12 cellular contexts compared by ENCODE assay signal in genomic region chr1:91791103-91791502, GRCh38.
DNase-seq lines count a peak whose midpoint lies in the region; ATAC-seq and TF ChIP-seq lines count a peak whose summit lies in the region.
"Had no signal": no experiment of that assay in that cellular context is flagged by ENCODE, and none has a peak within 500 bp of the region (broad histone marks: within the 10 kb centered on the region; RNA-seq: fewer than 3 reads in every experiment).

No MANE protein-coding gene starts in this region.

- CTCF ChIA-PET in PC-3 (lab: Charles Lee), result interaction anchor here (0.6 kb wide), 2 partner anchors 27 to 60 kb away, joined by 6 to 7 read pairs; no protein-coding TSS in a partner anchor
- CTCF ChIA-PET in SK-N-SH (lab: Yijun Ruan, JAX), result interaction anchor here (0.6 to 1.0 kb wide), 2 partner anchors 14 to 409 kb away, joined by 3 read pairs; no protein-coding TSS in a partner anchor

- intact Hi-C loops in PC-3 (cut with micrococcal nuclease) (loop anchor here (5.0 kb wide), 1 partner anchor 184 kb away; no protein-coding TSS in a partner anchor), head of caudate nucleus (cut with DNase I) (no loop called here), CD14-positive monocyte (cut with micrococcal nuclease) (no loop called here)

- DNase-seq in CD4-positive, CD25-positive, alpha-beta regulatory T cell, result no peak
- DNase-seq in HT-29 (ENCODE audit: low spot score) (peak; percentile 14), PC-3 (no peak), left kidney (ENCODE audit: low read depth, low spot score) (peak; percentile 72), head of caudate nucleus (no peak), SK-N-SH (no peak), CD14-positive monocyte (ENCODE audit: low spot score) (no peak)
- DNase-seq: NK-92 treated with Interleukin-12 subunit alpha and Interleukin-12 subunit beta, amount 100 ng/mL, for 24 hours; right lobe of liver had no signal

- POLR2A ChIA-PET in PC-3 (lab: Charles Lee; ENCODE audit: unreplicated experiment), result interaction anchor here (0.5 kb wide), 1 partner anchor 513 kb away, joined by 4 read pairs; no protein-coding TSS in a partner anchor
- POLR2A ChIA-PET in SK-N-SH (lab: Yijun Ruan, JAX), result no interaction called here

- no peak for TF ChIP-seq EP300 in SK-N-SH (IDR thresholded peaks at IDR 0.05; ENCODE audit: borderline replicate concordance in 1 of 2, low read depth in 1 of 2, low read length in 1 of 2)

- 0% methylated on average over 1 of the region's 1 CpG for WGBS in SK-N-SH (ENCODE audit: low lambda C conversion rate)

- no peak overlapping the region for H3K4me3 ChIP-seq in CD4-positive, CD25-positive, alpha-beta regulatory T cell (ENCODE audit: low read depth, low read length)
- H3K4me3 ChIP-seq in PC-3 (ENCODE audit: low read length) (no peak overlapping the region), SK-N-SH (ENCODE audit: low read depth in 2 of 2, low read length in 1 of 2) (no peak overlapping the region)
- H3K4me3 ChIP-seq: right lobe of liver had no signal

- H3K9ac ChIP-seq in PC-3 (ENCODE audit: low read length), result no peak overlapping the region
- H3K9ac ChIP-seq in SK-N-SH, result no peak overlapping the region

- H3K36me3 ChIP-seq in CD4-positive, CD25-positive, alpha-beta regulatory T cell (ENCODE audit: control insufficient read depth, insufficient read depth, low read length), result peaks cover 3% of the 10 kb centered on the region
- H3K36me3 ChIP-seq in PC-3 (ENCODE audit: low read depth, low read length) (no peaks in the 10 kb centered on the region), SK-N-SH (replicated peaks in 1 of 2; ENCODE audit: control insufficient read depth in 1 of 2, insufficient read depth in 2 of 2, low read length in 1 of 2) (no peaks in the 10 kb centered on the region)
- H3K36me3 ChIP-seq: right lobe of liver had no signal

- H2AFZ ChIP-seq in PC-3 (ENCODE audit: low read length) (no peak overlapping the region), SK-N-SH (ENCODE audit: low read depth) (no peak overlapping the region)

- BruUV-seq in PC-3 (replicated peaks; lab: Mats Ljungman, UMichigan), result no TSS peak

- H3K9me3 Mint-ChIP-seq in CD4-positive, CD25-positive, alpha-beta regulatory T cell, result no peaks in the 10 kb centered on the region
- H3K9me3 Mint-ChIP-seq in CD14-positive monocyte, result peaks cover 0 to 5% (median 0%) of the 10 kb centered on the region in 7 donors

- no peaks in the 10 kb centered on the region for H3K79me2 ChIP-seq in PC-3 (ENCODE audit: low read length)
- no peaks in the 10 kb centered on the region for H3K79me2 ChIP-seq in SK-N-SH (ENCODE audit: insufficient read depth)

- TF ChIP-seq CTCF in PC-3 (conservative IDR thresholded peaks at IDR 0.05; ENCODE audit: low read depth, low read length) (0 out of 2 replicates have a peak, but pooled peaks have one; percentile 11), SK-N-SH (IDR thresholded peaks at IDR 0.05) (no peak), CD14-positive monocyte (IDR thresholded peaks at IDR 0.05) (no peak)

- H3K27me3 Mint-ChIP-seq in CD4-positive, CD25-positive, alpha-beta regulatory T cell, result no peaks in the 10 kb centered on the region
- peaks cover 0 to 5% (median 3%) of the 10 kb centered on the region in 3 donors for H3K27me3 Mint-ChIP-seq in CD14-positive monocyte (ENCODE audit: low read depth in 3 of 3)

- no peak overlapping the region for H3K4me3 Mint-ChIP-seq in CD4-positive, CD25-positive, alpha-beta regulatory T cell
- no peak overlapping the region for H3K4me3 Mint-ChIP-seq in CD14-positive monocyte

- H4K20me1 ChIP-seq in PC-3 (ENCODE audit: low read length) (no peaks in the 10 kb centered on the region), SK-N-SH (ENCODE audit: insufficient read depth) (no peaks in the 10 kb centered on the region)

- peaks cover 25% of the 10 kb centered on the region for H3K36me3 Mint-ChIP-seq in CD4-positive, CD25-positive, alpha-beta regulatory T cell
- no peaks in the 10 kb centered on the region for H3K36me3 Mint-ChIP-seq in CD14-positive monocyte

- H3K4me2 ChIP-seq in PC-3 (ENCODE audit: low read length), result no peak overlapping the region
- no peak overlapping the region for H3K4me2 ChIP-seq in SK-N-SH

- no peaks in the 10 kb centered on the region for H3K27me3 ChIP-seq in CD4-positive, CD25-positive, alpha-beta regulatory T cell (ENCODE audit: control insufficient read depth, insufficient read depth, low read length)
- H3K27me3 ChIP-seq in PC-3 (ENCODE audit: low read length), result no peaks in the 10 kb centered on the region
- H3K27me3 ChIP-seq in SK-N-SH (ENCODE audit: insufficient read depth), result peaks cover 72% of the 10 kb centered on the region
- H3K27me3 ChIP-seq: right lobe of liver had no signal

- ATAC-seq in CD4-positive, CD25-positive, alpha-beta regulatory T cell (ENCODE audit: low read depth in 2 of 2), result peak in 1 of 2 donors; percentile 39
- no peak for ATAC-seq in PC-3
- ATAC-seq in GM18867 (IDR thresholded peaks at IDR 0.05; ENCODE audit: unreplicated experiment), result no peak

- H3K27ac ChIP-seq in CD4-positive, CD25-positive, alpha-beta regulatory T cell (ENCODE audit: insufficient read depth, low read length, poor library complexity, severe bottlenecking), result no peak overlapping the region
- H3K27ac ChIP-seq in PC-3 (ENCODE audit: low read length), result no peak overlapping the region
- no peak overlapping the region for H3K27ac ChIP-seq in SK-N-SH (ENCODE audit: low read depth in 2 of 2, low read length in 1 of 2)

- H3K27ac Mint-ChIP-seq in CD4-positive, CD25-positive, alpha-beta regulatory T cell, result peak overlapping the region in 2 of 3 donors; percentile 20 to 77
- H3K27ac Mint-ChIP-seq in CD14-positive monocyte, result no peak overlapping the region
- H3K27ac Mint-ChIP-seq: activated naive CD4-positive, alpha-beta T cell treated with anti-CD3 and anti-CD28 coated beads, Interleukin-2, amount 50 U/mL, for 72 hours had no signal

- H3K4me1 ChIP-seq in CD4-positive, CD25-positive, alpha-beta regulatory T cell (ENCODE audit: control insufficient read depth, insufficient read depth, low read length, poor library complexity, severe bottlenecking), result peaks cover 3% of the 10 kb centered on the region
- H3K4me1 ChIP-seq in PC-3 (ENCODE audit: insufficient read depth, low read length) (peaks cover 22% of the 10 kb centered on the region), SK-N-SH (ENCODE audit: control insufficient read depth in 1 of 2, insufficient read depth in 2 of 2, low read depth in 1 of 2, low read length in 1 of 2) (peaks cover 0 to 3% of the 10 kb centered on the region in 2 experiments; a peak in 1 of 4 replicates)

- TF ChIP-seq RAD21 in SK-N-SH (IDR thresholded peaks at IDR 0.05; ENCODE audit: low read length), result no peak

- H3F3A ChIP-seq in PC-3 (ENCODE audit: low read length, unreplicated experiment) (no peaks in the 10 kb centered on the region), SK-N-SH (replicated peaks; ENCODE audit: insufficient read depth) (no peaks in the 10 kb centered on the region)

- no peaks in the 10 kb centered on the region for H3K9me3 ChIP-seq in CD4-positive, CD25-positive, alpha-beta regulatory T cell (ENCODE audit: control insufficient read depth in 2 of 2, low read length in 2 of 2)
- H3K9me3 ChIP-seq in PC-3 (ENCODE audit: low read length) (no peaks in the 10 kb centered on the region), SK-N-SH (no peaks in the 10 kb centered on the region)
- H3K9me3 ChIP-seq: Caco-2, right lobe of liver had no signal

- H3K9me2 ChIP-seq in PC-3 (replicated peaks; ENCODE audit: low read length) (no peaks in the 10 kb centered on the region), SK-N-SH (no peaks in the 10 kb centered on the region)

- peaks cover 6 to 23% (median 16%) of the 10 kb centered on the region in 4 donors for H3K4me1 Mint-ChIP-seq in CD4-positive, CD25-positive, alpha-beta regulatory T cell
- no peaks in the 10 kb centered on the region for H3K4me1 Mint-ChIP-seq in CD14-positive monocyte

TF ChIP-seq in SK-N-SH, 30 proteins besides CTCF, POLR2A, EP300 and RAD21 (continues in another document):
- TF ChIP-seq RXRA (IDR thresholded peaks at IDR 0.05; ENCODE audit: borderline replicate concordance, low read depth) (no peak), TEAD4 (IDR thresholded peaks at IDR 0.05; ENCODE audit: borderline replicate concordance, insufficient read depth) (no peak), NRF1 (IDR thresholded peaks at IDR 0.05; ENCODE audit: low read depth, low read length) (no peak), PBX3 (IDR thresholded peaks at IDR 0.05) (no peak), REST (IDR thresholded peaks at IDR 0.05; ENCODE audit: low read depth, low read length) (no peak), TCF12 (IDR thresholded peaks at IDR 0.05) (no peak), POLR2AphosphoS5 (IDR thresholded peaks at IDR 0.05; ENCODE audit: low read depth, low read length) (no peak)

Comparison
In these comparisons a context has a peak if more than half of its experiments do, and no peak if none do; other contexts are left out.
1. DNase-seq: peak in HT-29 (single experiment) and left kidney (single experiment); none in CD4-positive, CD25-positive, alpha-beta regulatory T cell (0 of 3), PC-3 (single experiment), head of caudate nucleus (0 of 42), SK-N-SH (single experiment) and CD14-positive monocyte (single experiment).
2. H3K27ac Mint-ChIP-seq: peak in CD4-positive, CD25-positive, alpha-beta regulatory T cell (2 of 3); none in CD14-positive monocyte (0 of 7).